Comparison of ENCODE assay signal across 8 cellular contexts in genomic region chr9:123996731-123997421, GRCh38. TPM values are rescaled to one million over a fixed set of nuclear protein-coding genes. Genes with fewer than 3 reads are reported as not detected.
DNase-seq lines count a peak whose midpoint lies in the region; ATAC-seq, FAIRE-seq and TF ChIP-seq lines count a peak whose summit lies in the region.

No MANE protein-coding gene starts in this region.

- DNase-seq in GM12892 (ENCODE audit: insufficient read length) (no peak), bronchial epithelial cell (ENCODE audit: low read depth) (peak; percentile 8), sciatic nerve (ENCODE audit: low spot score) (no peak), dedifferentiated amniotic fluid mesenchymal stem cell (ENCODE audit: extremely low spot score) (no peak)

- TF ChIP-seq POLR2A in GM12892 (IDR thresholded peaks at IDR 0.05; ENCODE audit: low read depth, low read length) = no peak

- no peaks in the 10 kb centered on the region for H3K36me3 ChIP-seq in bronchial epithelial cell (ENCODE audit: control insufficient read depth, insufficient read depth, low read length)

- FAIRE-seq in GM12892 (lab: Jason Lieb, UNC) (peak; percentile 67), bronchial epithelial cell (lab: Jason Lieb, UNC) (no peak)

- H3K4me3 ChIP-seq in bronchial epithelial cell (ENCODE audit: low read depth, low read length) = no peak overlapping the region

- ATAC-seq in HG02642 (IDR thresholded peaks at IDR 0.05; ENCODE audit: poor library complexity, unreplicated experiment) = peak; percentile 32
- peak; percentile 45 for ATAC-seq in sciatic nerve
- ATAC-seq in HG02870 (IDR thresholded peaks at IDR 0.05; ENCODE audit: unreplicated experiment) = no peak
- no peak for ATAC-seq in GM21423 (IDR thresholded peaks at IDR 0.05; ENCODE audit: unreplicated experiment)
- ATAC-seq in GM18873 (IDR thresholded peaks at IDR 0.05; ENCODE audit: low FRiP score, unreplicated experiment) = no peak

- no peak for TF ChIP-seq CTCF in bronchial epithelial cell (IDR thresholded peaks at IDR 0.05; ENCODE audit: insufficient read depth, low read length, severe bottlenecking)

- intact Hi-C loops in sciatic nerve (cut with DNase I) = no loop called here

- H3K27me3 ChIP-seq in bronchial epithelial cell (ENCODE audit: control insufficient read depth, insufficient read depth, low read length) = peaks cover 45% of the 10 kb centered on the region

RNA-seq across cellular contexts. Expression of gene LHX2, which starts 14.7 kb away (rescaled TPM):
- polyA plus RNA-seq in GM12892 (2012; ENCODE audit: missing spikeins) = 6.3 TPM
- total RNA-seq in bronchial epithelial cell (not detected in 2 replicates), sciatic nerve (not detected)

Comparison
In these comparisons a context has a peak if more than half of its experiments do, and no peak if none do; other contexts are left out.
1. ATAC-seq: peak in HG02642 (single experiment) and sciatic nerve (single experiment); none in HG02870 (single experiment), GM21423 (single experiment) and GM18873 (single experiment).